ENCODE assay signal across 38 cellular contexts in genomic region chrX:15683193-15683592, GRCh38. TPM values are rescaled to one million over a fixed set of nuclear protein-coding genes. Genes with fewer than 3 reads are reported as not detected.
"Had no signal": no experiment of that assay in that cellular context is flagged by ENCODE, and none has a peak within 500 bp of the region (broad histone marks: within the 10 kb centered on the region; RNA-seq: fewer than 3 reads in every experiment).

No MANE protein-coding gene starts in this region.

- H3K4me3 ChIP-seq: adrenal gland, breast epithelium, cardiac muscle cell, coronary artery, gastrocnemius medialis, heart left ventricle had no signal

- H3K36me3 ChIP-seq: adrenal gland, breast epithelium, cardiac muscle cell, gastrocnemius medialis had no signal

- H3K9me3 Mint-ChIP-seq: activated CD4-positive, alpha-beta memory T cell treated with anti-CD3 and anti-CD28 coated beads for 36 hours; activated CD4-positive, alpha-beta T cell treated with anti-CD3 and anti-CD28 coated beads, Interleukin-2, amount 10 ng/mL, durations not matched to agents 24 days and 14 days; activated naive CD4-positive, alpha-beta T cell treated with anti-CD3 and anti-CD28 coated beads for 36 hours; activated naive CD4-positive, alpha-beta T cell treated with anti-CD3 and anti-CD28 coated beads, Interleukin-2, amount 50 U/mL, for 24 hours; activated naive CD8-positive, alpha-beta T cell treated with anti-CD3 and anti-CD28 coated beads for 36 hours; activated naive CD8-positive, alpha-beta T cell treated with anti-CD3 and anti-CD28 coated beads, Interleukin-2, amount 50 U/mL, for 24 hours; activated T-helper 1 cell treated with anti-CD3 and anti-CD28 coated beads, Interleukin-12 subunit alpha, Interleukin-12 subunit beta, Interleukin-2, Interleukin-4 antibody, amounts not matched to agents 30 ng/mL and 10 ng/mL and 1 ng/mL, durations not matched to agents 14 hours and 24 hours and 36 hours; activated T-helper 2 cell treated with anti-CD3 and anti-CD28 coated beads, Interferon-gamma antibody, Interleukin-2, Interleukin-4, amounts not matched to agents 10 μg/mL and 5 μg/mL and 100 μg/mL, durations not matched to agents 14 hours and 24 hours and 36 hours; brain; effector memory CD8-positive, alpha-beta T cell; T-helper 2 cell treated with Interferon-gamma antibody and Interleukin-4, amounts not matched to agents 5 μg/mL and 100 μg/mL, for 36 hours had no signal

- H3K27ac ChIP-seq: adrenal gland, breast epithelium, cardiac muscle cell, coronary artery, epithelial cell of prostate, gastrocnemius medialis, heart left ventricle had no signal

- H3K27ac Mint-ChIP-seq: activated CD4-positive, alpha-beta memory T cell treated with anti-CD3 and anti-CD28 coated beads for 36 hours; activated CD4-positive, alpha-beta T cell treated with anti-CD3 and anti-CD28 coated beads for 36 hours; activated CD4-positive, alpha-beta T cell treated with anti-CD3 and anti-CD28 coated beads, Interleukin-2, amount 10 ng/mL, durations not matched to agents 24 days and 14 days; activated CD8-positive, alpha-beta memory T cell treated with anti-CD3 and anti-CD28 coated beads, Interleukin-2, amount 10 ng/mL, durations not matched to agents 7 days and 5 days; activated CD8-positive, alpha-beta T cell treated with anti-CD3 and anti-CD28 coated beads, Interleukin-2, amount 10 ng/mL, durations not matched to agents 7 days and 5 days; activated naive CD4-positive, alpha-beta T cell treated with anti-CD3 and anti-CD28 coated beads for 36 hours; activated naive CD4-positive, alpha-beta T cell treated with anti-CD3 and anti-CD28 coated beads, Interleukin-2, amount 50 U/mL, for 24 hours; activated naive CD8-positive, alpha-beta T cell treated with anti-CD3 and anti-CD28 coated beads for 36 hours; activated naive CD8-positive, alpha-beta T cell treated with anti-CD3 and anti-CD28 coated beads, Interleukin-2, amount 50 U/mL, for 24 hours; activated T-helper 1 cell treated with anti-CD3 and anti-CD28 coated beads, Interleukin-12 subunit alpha, Interleukin-12 subunit beta, Interleukin-2, Interleukin-4 antibody, amounts not matched to agents 30 ng/mL and 10 ng/mL and 1 ng/mL, durations not matched to agents 14 hours and 24 hours and 36 hours; activated T-helper 2 cell treated with anti-CD3 and anti-CD28 coated beads, Interferon-gamma antibody, Interleukin-2, Interleukin-4, amounts not matched to agents 10 μg/mL and 5 μg/mL and 100 μg/mL, durations not matched to agents 14 hours and 24 hours and 36 hours; brain; effector memory CD8-positive, alpha-beta T cell; T-helper 17 cell; T-helper 2 cell treated with Interferon-gamma antibody and Interleukin-4, amounts not matched to agents 5 μg/mL and 100 μg/mL, for 36 hours had no signal

- H3K27me3 ChIP-seq: adrenal gland, breast epithelium, cardiac muscle cell, gastrocnemius medialis, heart left ventricle had no signal

- H3K4me3 Mint-ChIP-seq: activated CD4-positive, alpha-beta memory T cell treated with anti-CD3 and anti-CD28 coated beads for 36 hours; activated CD4-positive, alpha-beta T cell treated with anti-CD3 and anti-CD28 coated beads for 36 hours; activated CD4-positive, alpha-beta T cell treated with anti-CD3 and anti-CD28 coated beads, Interleukin-2, amount 10 ng/mL, durations not matched to agents 24 days and 14 days; activated CD8-positive, alpha-beta memory T cell treated with anti-CD3 and anti-CD28 coated beads, Interleukin-2, amount 10 ng/mL, durations not matched to agents 7 days and 5 days; activated CD8-positive, alpha-beta T cell treated with anti-CD3 and anti-CD28 coated beads, Interleukin-2, amount 10 ng/mL, durations not matched to agents 7 days and 5 days; activated naive CD4-positive, alpha-beta T cell treated with anti-CD3 and anti-CD28 coated beads for 36 hours; activated naive CD4-positive, alpha-beta T cell treated with anti-CD3 and anti-CD28 coated beads, Interleukin-2, amount 50 U/mL, for 24 hours; activated naive CD8-positive, alpha-beta T cell treated with anti-CD3 and anti-CD28 coated beads for 36 hours; activated naive CD8-positive, alpha-beta T cell treated with anti-CD3 and anti-CD28 coated beads, Interleukin-2, amount 50 U/mL, for 24 hours; activated T-helper 1 cell treated with anti-CD3 and anti-CD28 coated beads, Interleukin-12 subunit alpha, Interleukin-12 subunit beta, Interleukin-2, Interleukin-4 antibody, amounts not matched to agents 30 ng/mL and 10 ng/mL and 1 ng/mL, durations not matched to agents 14 hours and 24 hours and 36 hours; brain; effector memory CD8-positive, alpha-beta T cell; T-helper 17 cell; T-helper 2 cell treated with Interferon-gamma antibody and Interleukin-4, amounts not matched to agents 5 μg/mL and 100 μg/mL, for 36 hours had no signal

- DNase-seq: activated CD4-positive, alpha-beta memory T cell treated with anti-CD3 and anti-CD28 coated beads for 36 hours; activated CD4-positive, alpha-beta T cell treated with anti-CD3 and anti-CD28 coated beads for 36 hours; activated CD4-positive, alpha-beta T cell treated with anti-CD3 and anti-CD28 coated beads, Interleukin-2, amount 10 ng/mL, durations not matched to agents 24 days and 14 days; activated CD4-positive, CD25-positive, alpha-beta regulatory T cell; activated CD4-positive, CD25-positive, alpha-beta regulatory T cell treated with anti-CD3 and anti-CD28 coated beads, Interleukin-2, amount 50 U/mL, for 72 hours; activated CD8-positive, alpha-beta memory T cell treated with anti-CD3 and anti-CD28 coated beads, Interleukin-2, amount 10 ng/mL, durations not matched to agents 7 days and 5 days; activated CD8-positive, alpha-beta memory T cell treated with anti-CD3 and anti-CD28 coated beads, Interleukin-2, amount 50 U/mL, for 4 hours; activated CD8-positive, alpha-beta T cell treated with anti-CD3 and anti-CD28 coated beads, Interleukin-2, amount 10 ng/mL, durations not matched to agents 7 days and 5 days; activated effector memory CD4-positive, alpha-beta T cell treated with anti-CD3 and anti-CD28 coated beads, Interleukin-2, amount 50 U/mL, for 16 hours; activated naive CD4-positive, alpha-beta T cell treated with anti-CD3 and anti-CD28 coated beads for 36 hours; activated naive CD8-positive, alpha-beta T cell treated with anti-CD3 and anti-CD28 coated beads for 36 hours; activated naive CD8-positive, alpha-beta T cell treated with anti-CD3 and anti-CD28 coated beads, Interleukin-2, amount 50 U/mL, for 24 hours; activated T-cell treated with anti-CD3 and anti-CD28 coated beads, Interleukin-2, amount 50 U/mL, for 1 hour; activated T-cell treated with anti-CD3 and anti-CD28 coated beads, Interleukin-2, amount 50 U/mL, for 48 hours; adrenal gland; amygdala; aorta; central memory CD4-positive, alpha-beta T cell; cerebellar nuclear complex; dermis blood vessel endothelial cell; effector CD4-positive, alpha-beta T cell; effector memory CD8-positive, alpha-beta T cell; foreskin fibroblast; gastrocnemius medialis; glutamatergic neuron; heart left ventricle; T-helper 1 cell; T-helper 17 cell; T1000 had no signal

- H3K36me3 Mint-ChIP-seq: activated CD4-positive, alpha-beta memory T cell treated with anti-CD3 and anti-CD28 coated beads for 36 hours; activated naive CD4-positive, alpha-beta T cell treated with anti-CD3 and anti-CD28 coated beads, Interleukin-2, amount 50 U/mL, for 24 hours had no signal

- H3K9me3 ChIP-seq: adrenal gland, breast epithelium, gastrocnemius medialis, heart left ventricle had no signal

- H3K4me1 ChIP-seq: adrenal gland, breast epithelium had no signal

- H3K27me3 Mint-ChIP-seq: activated CD4-positive, alpha-beta memory T cell treated with anti-CD3 and anti-CD28 coated beads for 36 hours; activated CD4-positive, alpha-beta T cell treated with anti-CD3 and anti-CD28 coated beads for 36 hours; activated CD4-positive, alpha-beta T cell treated with anti-CD3 and anti-CD28 coated beads, Interleukin-2, amount 10 ng/mL, durations not matched to agents 24 days and 14 days; activated CD8-positive, alpha-beta memory T cell treated with anti-CD3 and anti-CD28 coated beads, Interleukin-2, amount 10 ng/mL, durations not matched to agents 7 days and 5 days; activated naive CD4-positive, alpha-beta T cell treated with anti-CD3 and anti-CD28 coated beads, Interleukin-2, amount 50 U/mL, for 24 hours; activated naive CD8-positive, alpha-beta T cell treated with anti-CD3 and anti-CD28 coated beads for 36 hours; activated naive CD8-positive, alpha-beta T cell treated with anti-CD3 and anti-CD28 coated beads, Interleukin-2, amount 50 U/mL, for 24 hours; brain; effector memory CD8-positive, alpha-beta T cell; T-helper 17 cell had no signal

RNA-seq across cellular contexts. Expression of gene CLTRN, which starts 18.6 kb away (rescaled TPM):
- total RNA-seq: activated CD8-positive, alpha-beta T cell treated with anti-CD3 and anti-CD28 coated beads, Interleukin-2, amount 10 ng/mL, durations not matched to agents 7 days and 5 days; activated T-helper 1 cell treated with anti-CD3 and anti-CD28 coated beads, Interleukin-12 subunit alpha, Interleukin-12 subunit beta, Interleukin-2, Interleukin-4 antibody, amounts not matched to agents 30 ng/mL and 10 ng/mL and 1 ng/mL, durations not matched to agents 14 hours and 24 hours and 36 hours; aorta had no signal
